Comparison of ENCODE assay signal across 14 cellular contexts in the genomic region with DNA sequence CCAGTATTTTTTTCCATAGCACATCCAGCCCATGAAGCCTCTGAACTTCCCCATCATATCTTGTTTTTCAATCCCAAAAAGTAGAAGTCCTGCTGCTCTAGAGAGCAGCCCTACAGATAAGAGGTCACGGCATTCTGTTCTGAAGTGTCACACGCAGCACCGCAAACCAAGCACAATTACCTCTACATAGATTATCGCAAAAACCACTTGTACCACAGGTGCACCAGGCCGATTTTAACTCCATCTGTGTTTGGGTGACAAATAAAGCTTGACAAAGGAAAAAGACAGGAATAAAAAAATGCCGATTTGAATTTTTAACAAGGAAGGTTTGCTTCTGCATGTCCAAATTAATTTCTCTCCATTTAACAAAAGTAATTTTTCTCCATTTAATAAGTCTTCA.
"Had no signal": no experiment of that assay in that cellular context is flagged by ENCODE, and none has a peak within 500 bp of the region (broad histone marks: within the 10 kb centered on the region; RNA-seq: fewer than 3 reads in every experiment).

No MANE protein-coding gene starts in this region.

- H3K4me1 ChIP-seq: gastrocnemius medialis, stomach had no signal

- DNase-seq: activated CD4-positive, alpha-beta T cell treated with anti-CD3 and anti-CD28 coated beads, Interleukin-2, amount 50 U/mL, for 4 hours; activated naive CD4-positive, alpha-beta T cell treated with Interleukin-2 at 50 U/mL for 16 hours; activated T-cell treated with anti-CD3 and anti-CD28 coated beads for 4 hours; anterior cingulate cortex; caudate nucleus; gastrocnemius medialis; head of caudate nucleus; left lung; nephron progenitor cell; nucleus accumbens; stimulated activated CD4-positive, alpha-beta T cell treated with anti-CD3 and anti-CD28 coated beads, Interleukin-4, amount 100 ng/mL, for 24 hours; stomach had no signal

- FAIRE-seq: colon, endometrium had no signal

- H3K4me3 ChIP-seq: gastrocnemius medialis, left lung, stomach had no signal

- H3K27me3 ChIP-seq: gastrocnemius medialis, left lung, stomach had no signal

- H3K9me3 ChIP-seq: gastrocnemius medialis, left lung, stomach had no signal

- H3K27ac ChIP-seq: gastrocnemius medialis, left lung, stomach had no signal

- H3K36me3 ChIP-seq: gastrocnemius medialis had no signal
